ENCODE assay signal across 8 cellular contexts in the genomic region with DNA sequence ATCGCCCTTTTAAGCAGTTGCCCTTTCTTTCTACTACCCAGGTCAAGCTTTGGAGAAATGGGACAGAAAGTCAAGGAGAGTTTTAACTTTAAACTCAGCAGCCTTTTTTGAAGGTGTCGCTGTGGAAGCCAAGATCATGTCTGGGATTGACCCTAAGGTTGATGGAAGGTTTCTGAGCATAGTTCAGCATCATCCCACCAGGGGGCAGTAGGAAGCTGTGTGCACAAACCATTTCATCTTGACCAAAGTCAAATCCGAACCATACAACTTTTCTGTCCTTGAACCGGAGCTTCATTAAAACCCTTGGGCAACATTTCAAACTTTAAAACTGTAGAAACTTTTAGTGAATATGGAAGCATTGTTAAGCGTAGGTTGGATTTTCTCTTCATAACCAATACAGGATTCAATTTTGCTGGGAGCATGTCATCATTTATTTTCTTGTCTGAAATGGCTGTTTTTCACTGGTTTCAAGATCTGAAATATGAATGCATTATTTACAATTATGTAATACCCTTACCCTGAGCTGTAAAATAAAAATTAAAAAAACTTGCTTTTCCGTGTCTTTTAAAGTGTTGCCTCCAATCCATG.
DNase-seq lines count a peak whose midpoint lies in the region; ATAC-seq, FAIRE-seq and TF ChIP-seq lines count a peak whose summit lies in the region.

No MANE protein-coding gene starts in this region.

- ATAC-seq in HG03378 (IDR thresholded peaks at IDR 0.05; ENCODE audit: unreplicated experiment) (peak; percentile 64), HG03045 (IDR thresholded peaks at IDR 0.05; ENCODE audit: unreplicated experiment) (no peak)

- no peaks in the 10 kb centered on the region for H3K79me2 ChIP-seq in endothelial cell of umbilical vein (ENCODE audit: control insufficient read depth, insufficient read depth, low read length)

- no peaks in the 10 kb centered on the region for H3K36me3 ChIP-seq in endothelial cell of umbilical vein (ENCODE audit: control insufficient read depth in 2 of 2, extremely low read depth in 1 of 2, insufficient read depth in 2 of 2, low read length in 2 of 2)
- H3K36me3 ChIP-seq in vagina: no peaks in the 10 kb centered on the region

- no TSS peak for BruUV-seq in endothelial cell of umbilical vein (replicated peaks; lab: Mats Ljungman, UMichigan)

- H4K20me1 ChIP-seq in endothelial cell of umbilical vein (replicated peaks; ENCODE audit: control insufficient read depth, extremely low read depth, insufficient read depth, low read length): no peaks in the 10 kb centered on the region

- H3K9me3 ChIP-seq in endothelial cell of umbilical vein (replicated peaks; ENCODE audit: control insufficient read depth, insufficient read depth, low read length): no peaks in the 10 kb centered on the region
- H3K9me3 ChIP-seq in vagina: no peaks in the 10 kb centered on the region

- intact Hi-C loops in endothelial cell of umbilical vein (cut with micrococcal nuclease): loop anchor here (1.0 to 10.0 kb wide), 5 partner anchors 202 to 680 kb away; no protein-coding TSS in a partner anchor
- intact Hi-C loops in vagina (cut with DNase I): loop anchor here (10.0 kb wide), 2 partner anchors 200 to 530 kb away; no protein-coding TSS in a partner anchor

- peaks cover 35% of the 10 kb centered on the region for H3K4me1 Mint-ChIP-seq in mesothelial cell of epicardium

- peak overlapping the region; percentile 93 for H3K27ac Mint-ChIP-seq in mesothelial cell of epicardium

- peak; percentile 42 for DNase-seq in AG08396 (ENCODE audit: low spot score)
- peak; percentile 50 for DNase-seq in RPMI7951 (ENCODE audit: low read depth)
- peak; percentile 4 for DNase-seq in endothelial cell of umbilical vein (ENCODE audit: low read depth, low spot score)
- peak in 1 of 2 experiments; percentile 71 for DNase-seq in mesothelial cell of epicardium (ENCODE audit: low spot score in 2 of 2, unreplicated experiment in 2 of 2)
- DNase-seq in vagina (ENCODE audit: extremely low spot score in 2 of 2): no peak

- TF ChIP-seq CTCF in GM12873 (IDR thresholded peaks at IDR 0.05; ENCODE audit: insufficient read depth, low read depth, low read length, missing control alignments) (peak; percentile 92), endothelial cell of umbilical vein (IDR thresholded peaks at IDR 0.05; ENCODE audit: extremely low read depth in 1 of 2, insufficient read depth in 1 of 2, low read depth in 1 of 2, low read length in 2 of 2) (peak; percentile 61), mesothelial cell of epicardium (IDR thresholded peaks at IDR 0.05; ENCODE audit: unreplicated experiment) (peak; percentile 93), vagina (IDR thresholded peaks at IDR 0.05) (peak; percentile 61 to 68 (median 65))

- no peak overlapping the region for H3K9ac ChIP-seq in endothelial cell of umbilical vein (replicated peaks; ENCODE audit: extremely low read depth, insufficient read depth, low read length)

- CTCF ChIA-PET in endothelial cell of umbilical vein (lab: Charles Lee): interaction anchor here (0.6 to 2.4 kb wide), 10 partner anchors 202 to 562 kb away, joined by 3 to 12 read pairs (median 4); no protein-coding TSS in a partner anchor

- POLR2A ChIA-PET in endothelial cell of umbilical vein (lab: Charles Lee): interaction anchor here (0.6 kb wide), 1 partner anchor 215 kb away, joined by 4 read pairs; no protein-coding TSS in a partner anchor

- H3K4me1 ChIP-seq in endothelial cell of umbilical vein (ENCODE audit: control insufficient read depth, extremely low read depth, insufficient read depth, low read length): no peaks in the 10 kb centered on the region
- H3K4me1 ChIP-seq in vagina: no peaks in the 10 kb centered on the region

- H3K4me3 Mint-ChIP-seq in mesothelial cell of epicardium: no peak overlapping the region

- no peaks in the 10 kb centered on the region for H3K9me1 ChIP-seq in endothelial cell of umbilical vein (replicated peaks; ENCODE audit: control insufficient read depth, extremely low read depth, insufficient read depth, low read length)

- no peaks in the 10 kb centered on the region for H3K27me3 Mint-ChIP-seq in mesothelial cell of epicardium (ENCODE audit: low read depth)

- FAIRE-seq in endothelial cell of umbilical vein (lab: Jason Lieb, UNC): peak; percentile 85

- no peaks in the 10 kb centered on the region for H3K36me3 Mint-ChIP-seq in mesothelial cell of epicardium

- H2AFZ ChIP-seq in endothelial cell of umbilical vein (ENCODE audit: low read depth, low read length): no peak overlapping the region

- no peaks in the 10 kb centered on the region for H3K9me3 Mint-ChIP-seq in mesothelial cell of epicardium

- H3K27me3 ChIP-seq in endothelial cell of umbilical vein (ENCODE audit: control insufficient read depth in 2 of 2, insufficient read depth in 2 of 2, low read length in 2 of 2) (no peaks in the 10 kb centered on the region), vagina (no peaks in the 10 kb centered on the region)

- TF ChIP-seq POLR2A in endothelial cell of umbilical vein (IDR thresholded peaks at IDR 0.05; ENCODE audit: low read depth, low read length) (no peak), vagina (IDR thresholded peaks at IDR 0.05) (no peak)

- no peak overlapping the region for H3K27ac ChIP-seq in endothelial cell of umbilical vein (ENCODE audit: insufficient read depth, low read depth, low read length)
- H3K27ac ChIP-seq in vagina: no peak overlapping the region

- H3K4me2 ChIP-seq in endothelial cell of umbilical vein (ENCODE audit: insufficient read depth, low read length): no peak overlapping the region

- H3K4me3 ChIP-seq in endothelial cell of umbilical vein (replicated peaks in 1 of 3; ENCODE audit: insufficient read depth in 1 of 3, low read depth in 1 of 3, low read length in 3 of 3) (no peak overlapping the region), vagina (no peak overlapping the region)

- dilution Hi-C loops in endothelial cell of umbilical vein (cut with MboI; ENCODE audit: extremely low pct_ligation_motif_present, low sequenced_read_pairs): no loop called here

TF ChIP-seq in endothelial cell of umbilical vein, 7 proteins besides CTCF, POLR2A, EP300 and RAD21:
- no peak for TF ChIP-seq FOS (IDR thresholded peaks at IDR 0.05; ENCODE audit: borderline replicate concordance, insufficient read depth, low read length)
- TF ChIP-seq POLR2AphosphoS5 (IDR thresholded peaks at IDR 0.05; ENCODE audit: insufficient read depth, low read depth, low read length): no peak
- TF ChIP-seq JUN (IDR thresholded peaks at IDR 0.05; ENCODE audit: borderline replicate concordance, insufficient read depth, insufficient read length, low read depth): no peak
- TF ChIP-seq, protein P1, sequence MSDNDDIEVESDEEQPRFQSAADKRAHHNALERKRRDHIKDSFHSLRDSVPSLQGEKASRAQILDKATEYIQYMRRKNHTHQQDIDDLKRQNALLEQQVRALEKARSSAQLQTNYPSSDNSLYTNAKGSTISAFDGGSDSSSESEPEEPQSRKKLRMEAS (IDR thresholded peaks at IDR 0.05; ENCODE audit: insufficient read depth, insufficient read length): no peak
- no peak for TF ChIP-seq EZH2 (IDR thresholded peaks at IDR 0.05; ENCODE audit: borderline replicate concordance, low read depth, low read length, severe bottlenecking)
- no peak for TF ChIP-seq GATA2 (IDR thresholded peaks at IDR 0.05; ENCODE audit: insufficient read depth, insufficient read length, low read depth, low read length)
- TF ChIP-seq MYC (IDR thresholded peaks at IDR 0.05; ENCODE audit: low read depth, low read length): no peak

Comparison
In these comparisons a context has a peak if more than half of its experiments do, and no peak if none do; other contexts are left out.
1. DNase-seq: peak in AG08396 (single experiment), RPMI7951 (single experiment) and endothelial cell of umbilical vein (single experiment); none in vagina (0 of 2).
2. Peak in every context shown above with its lines, with median percentiles within 50 percentile points of each other: CTCF ChIP-seq.